In genomic region chr6:88619951-88620350, GRCh38 we compare ENCODE assay signal across 14 cellular contexts.
DNase-seq lines count a peak whose midpoint lies in the region; TF ChIP-seq lines count a peak whose summit lies in the region.
"Had no signal": no experiment of that assay in that cellular context is flagged by ENCODE, and none has a peak within 500 bp of the region (broad histone marks: within the 10 kb centered on the region; RNA-seq: fewer than 3 reads in every experiment).

No MANE protein-coding gene starts in this region.

- H3K36me3 ChIP-seq in DOHH2 (ENCODE audit: control insufficient read depth, low read length) (peaks cover 47% of the 10 kb centered on the region), OCI-LY7 (ENCODE audit: insufficient read depth, low read length) (peaks cover 71% of the 10 kb centered on the region), neutrophil (no peaks in the 10 kb centered on the region)
- H3K36me3 ChIP-seq: HAP-1 had no signal

- H3K27ac ChIP-seq in DOHH2 (ENCODE audit: low read depth, low read length) (peak overlapping the region; percentile 98), OCI-LY7 (ENCODE audit: low read depth, low read length, poor library complexity, severe bottlenecking) (peak overlapping the region; percentile 95), neutrophil (peak overlapping the region; percentile 28)

- CTCF ChIA-PET in OCI-LY7 (lab: Charles Lee; ENCODE audit: unreplicated experiment), result interaction anchor here (1.0 kb wide), 1 partner anchor 11 kb away, joined by 4 read pairs; no protein-coding TSS in a partner anchor

- H3K9me3 ChIP-seq in DOHH2 (ENCODE audit: control insufficient read depth, insufficient read depth, low read length), result no peaks in the 10 kb centered on the region
- peaks cover 82% of the 10 kb centered on the region for H3K9me3 ChIP-seq in OCI-LY7 (ENCODE audit: low read length)
- no peaks in the 10 kb centered on the region for H3K9me3 ChIP-seq in neutrophil
- H3K9me3 ChIP-seq: HAP-1 had no signal

- POLR2A ChIA-PET in OCI-LY7 (lab: Charles Lee), result interaction anchor here (1.0 to 5.2 kb wide), 5 partner anchors 9 to 715 kb away, joined by 3 to 28 read pairs (median 5); no protein-coding TSS in a partner anchor

- H3K27me3 ChIP-seq in DOHH2 (ENCODE audit: control insufficient read depth, low read length) (no peaks in the 10 kb centered on the region), neutrophil (no peaks in the 10 kb centered on the region)

- peak overlapping the region; percentile 72; the same call in 1 of the 2 replicates for H2AFZ ChIP-seq in OCI-LY7 (ENCODE audit: low read length)

- no TSS peak for BruUV-seq in OCI-LY7 (replicated peaks; lab: Mats Ljungman, UMichigan)

- peak overlapping the region; percentile 59 for H3K4me3 ChIP-seq in DOHH2 (ENCODE audit: low read length)
- H3K4me3 ChIP-seq in OCI-LY7 (ENCODE audit: low read depth, low read length, poor library complexity, severe bottlenecking), result peak overlapping the region; percentile 13
- no peak overlapping the region for H3K4me3 ChIP-seq in neutrophil (ENCODE audit: low read depth in 1 of 2, low read length in 1 of 2)
- H3K4me3 ChIP-seq: GM12878, HAP-1 had no signal

- H3K9me2 ChIP-seq in DOHH2 (replicated peaks; ENCODE audit: control insufficient read depth, low read length) (no peaks in the 10 kb centered on the region), OCI-LY7 (ENCODE audit: insufficient read depth, low read length) (no peaks in the 10 kb centered on the region)

- H4K20me1 ChIP-seq in DOHH2 (ENCODE audit: control insufficient read depth, insufficient read depth, low read depth, low read length) (no peaks in the 10 kb centered on the region), OCI-LY7 (ENCODE audit: insufficient read depth, low read length) (no peaks in the 10 kb centered on the region)

- intact Hi-C loops in OCI-LY7 (cut with micrococcal nuclease; ENCODE audit: unreplicated experiment), result loop anchor here (5.0 to 10.0 kb wide), 3 partner anchors 465 to 1682 kb away; partner anchors contain the start of genes AKIRIN2 and PNRC1

- TF ChIP-seq CTCF in DOHH2 (IDR thresholded peaks at IDR 0.05; ENCODE audit: low read depth, low read length, poor library complexity, severe bottlenecking) (no peak), OCI-LY7 (conservative IDR thresholded peaks at IDR 0.05; ENCODE audit: low read length) (no peak), neutrophil (IDR thresholded peaks at IDR 0.05) (no peak)

- peaks cover 48% of the 10 kb centered on the region for H3F3A ChIP-seq in DOHH2 (ENCODE audit: control insufficient read depth, insufficient read depth)

- H3K4me2 ChIP-seq in DOHH2 (ENCODE audit: low read length) (peak overlapping the region; percentile 76), OCI-LY7 (ENCODE audit: low read length) (peak overlapping the region; percentile 22)

- H3K79me2 ChIP-seq in DOHH2 (ENCODE audit: control insufficient read depth, low read length), result peaks cover 6% of the 10 kb centered on the region; the same call in 1 of the 2 replicates
- peaks cover 6% of the 10 kb centered on the region; the same call in 1 of the 2 replicates for H3K79me2 ChIP-seq in OCI-LY7 (ENCODE audit: insufficient read depth, low read depth, low read length)

- H3K4me1 ChIP-seq in DOHH2 (ENCODE audit: control insufficient read depth, low read length) (peaks cover 97% of the 10 kb centered on the region), OCI-LY7 (ENCODE audit: insufficient read depth, low read length, poor library complexity, severe bottlenecking) (peaks cover 65% of the 10 kb centered on the region), neutrophil (ENCODE audit: control insufficient read depth in 1 of 2, insufficient read depth in 1 of 2, low read depth in 1 of 2, low read length in 1 of 2) (peaks cover 18 to 36% of the 10 kb centered on the region in 2 experiments)

- DNase-seq in MV-4-11 (lab: John Stamatoyannopoulos, UW) (peak; percentile 54), OCI-LY7 (ENCODE audit: low spot score) (peak; percentile 55), NCI-H1092 (lab: John Stamatoyannopoulos, UW) (no peak), OCI-M1 (lab: John Stamatoyannopoulos, UW) (no peak), KG1 (lab: John Stamatoyannopoulos, UW) (no peak)
- DNase-seq: ACHN; C1 segment of cervical spinal cord; Calu3; CD4-positive, alpha-beta T cell; DMS 273 treated with DMSO at 0.1 percent for 48 hours had no signal

Comparison
In these comparisons a context has a peak if more than half of its experiments do, and no peak if none do; other contexts are left out.
1. H3K27ac ChIP-seq: peak in every context shown above with its lines; median percentile 98 in DOHH2; 95 in OCI-LY7; 28 in neutrophil.
2. H3K4me3 ChIP-seq: peak in DOHH2 (single experiment) and OCI-LY7 (single experiment); none in neutrophil (0 of 2).
3. DNase-seq: peak in MV-4-11 (single experiment) and OCI-LY7 (single experiment); none in NCI-H1092 (single experiment), OCI-M1 (single experiment) and KG1 (single experiment).